8 cellular contexts compared by ENCODE assay signal in the genomic region with DNA sequence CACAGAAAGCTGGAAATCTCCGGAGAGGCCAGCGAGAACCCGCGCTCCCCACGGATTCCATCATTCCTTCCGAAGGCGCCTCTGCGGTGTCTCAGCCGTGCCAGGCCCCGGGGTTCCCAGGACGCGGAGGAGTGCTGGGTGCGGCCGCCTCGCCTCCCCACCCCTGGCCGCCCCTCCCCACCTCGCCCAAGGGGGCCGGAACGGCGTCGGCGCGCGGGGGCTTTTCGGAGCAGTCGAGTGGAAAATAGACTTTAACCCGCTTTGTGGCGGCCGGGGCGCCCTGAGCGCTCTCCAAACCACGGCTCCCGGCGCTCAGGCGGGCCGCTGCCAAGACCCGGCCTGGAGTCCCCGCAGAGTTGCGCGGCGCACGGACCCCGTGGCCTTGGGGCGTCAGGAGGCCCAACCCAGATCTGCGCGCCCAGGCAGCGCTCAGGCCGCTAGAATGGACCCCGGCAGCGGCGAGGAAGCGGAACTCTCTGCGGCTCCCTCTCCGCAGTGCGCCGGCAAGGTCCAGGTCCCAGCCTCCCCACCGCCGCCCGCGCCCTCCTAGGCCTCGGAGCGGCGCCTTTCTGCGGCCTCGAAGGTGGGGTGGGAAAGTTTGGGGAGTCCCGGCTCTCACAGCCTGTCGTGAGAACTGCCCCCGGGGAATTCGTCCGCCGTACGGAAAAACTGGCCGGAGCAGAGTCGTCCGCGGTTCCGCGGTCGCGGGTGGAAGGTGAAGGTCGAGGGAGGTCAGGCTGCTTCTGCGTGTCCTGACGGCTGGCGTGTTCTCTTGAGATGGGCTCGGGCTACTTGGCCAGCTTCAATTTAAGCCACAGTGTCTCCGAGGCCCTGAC. TPM values are rescaled to one million over a fixed set of nuclear protein-coding genes. Genes with fewer than 3 reads are reported as not detected.
DNase-seq lines count a peak whose midpoint lies in the region; ATAC-seq and TF ChIP-seq lines count a peak whose summit lies in the region.

No MANE protein-coding gene starts in this region.

- intact Hi-C loops in dendritic cell treated with granulocyte-macrophage colony-stimulating factor and Interleukin-4, amounts not matched to agents 40 ng/mL and 50 ng/mL, for 4 days (cut with micrococcal nuclease): no loop called here
- intact Hi-C loops in thyroid gland (cut with DNase I): no loop called here

- H3K27me3 Mint-ChIP-seq in dendritic cell treated with granulocyte-macrophage colony-stimulating factor and Interleukin-4, amounts not matched to agents 40 ng/mL and 50 ng/mL, for 4 days: peaks cover 86% of the 10 kb centered on the region

- no peaks in the 10 kb centered on the region for H3K36me3 Mint-ChIP-seq in dendritic cell treated with granulocyte-macrophage colony-stimulating factor and Interleukin-4, amounts not matched to agents 40 ng/mL and 50 ng/mL, for 4 days (ENCODE audit: low read depth)

- peak; percentile 85 for DNase-seq in D341Med (ENCODE audit: low spot score)
- no peak for DNase-seq in RWPE2 (ENCODE audit: low spot score)
- DNase-seq in mesendoderm: peak; percentile 82
- peak; percentile 57 to 64 for DNase-seq in thyroid gland
- DNase-seq in SHP77 (lab: John Stamatoyannopoulos, UW): no peak

- TF ChIP-seq CTCF in RWPE2 (IDR thresholded peaks at IDR 0.05; ENCODE audit: poor library complexity, severe bottlenecking) (no peak), thyroid gland (IDR thresholded peaks at IDR 0.05) (peak in 1 of 6 experiments; percentile 4)

- H4K5ac ChIP-seq in mesendoderm (ENCODE audit: low read length): no peak overlapping the region

- H3K9ac ChIP-seq in mesendoderm (ENCODE audit: low read length): peak overlapping the region; percentile 55

- no peak overlapping the region for H2AK5ac ChIP-seq in mesendoderm (ENCODE audit: low read length)

- no CpG with 5 or more reads among the region's 86 CpGs for WGBS in mesendoderm (ENCODE audit: extremely low coverage, insufficient coverage, low lambda C conversion rate)
- WGBS in thyroid gland, 2 donors: 2 to 4% methylated on average over 8 to 39 of the region's 86 CpGs

- H3K79me1 ChIP-seq in mesendoderm (ENCODE audit: low read length): no peaks in the 10 kb centered on the region

- peak overlapping the region; percentile 92 for H3K56ac ChIP-seq in mesendoderm (ENCODE audit: low read length)

- H3K27ac ChIP-seq in RWPE2 (ENCODE audit: poor library complexity, severe bottlenecking) (no peak overlapping the region), mesendoderm (ENCODE audit: low read depth, low read length) (peak overlapping the region; percentile 33), thyroid gland (no peak overlapping the region)

- no peak overlapping the region for H2BK120ac ChIP-seq in mesendoderm (ENCODE audit: low read depth, low read length)

- H3K4ac ChIP-seq in mesendoderm (ENCODE audit: low read depth, low read length): no peak overlapping the region

- peaks cover 35% of the 10 kb centered on the region for H3K4me1 Mint-ChIP-seq in dendritic cell treated with granulocyte-macrophage colony-stimulating factor and Interleukin-4, amounts not matched to agents 40 ng/mL and 50 ng/mL, for 4 days (ENCODE audit: low read depth)

- no peak for TF ChIP-seq POLR2A in thyroid gland (IDR thresholded peaks at IDR 0.05)

- peaks cover 97% of the 10 kb centered on the region for H3K27me3 ChIP-seq in RWPE2 (ENCODE audit: insufficient read depth, poor library complexity, severe bottlenecking)
- H3K27me3 ChIP-seq in mesendoderm (ENCODE audit: insufficient read depth, low read length, poor library complexity): peaks cover 48% of the 10 kb centered on the region
- peaks cover 66% of the 10 kb centered on the region for H3K27me3 ChIP-seq in thyroid gland

- H3K4me3 ChIP-seq in RWPE2 (ENCODE audit: severe bottlenecking): peak overlapping the region; percentile 5
- peak overlapping the region; percentile 5 for H3K4me3 ChIP-seq in mesendoderm (ENCODE audit: low read length)
- H3K4me3 ChIP-seq in thyroid gland (replicated peaks in 1 of 3): peak overlapping the region in 2 of 3 donors; percentile 6 to 33

- peak overlapping the region; percentile 66 for H3K4me3 Mint-ChIP-seq in dendritic cell treated with granulocyte-macrophage colony-stimulating factor and Interleukin-4, amounts not matched to agents 40 ng/mL and 50 ng/mL, for 4 days

- peak overlapping the region; percentile 84 for H3K18ac ChIP-seq in mesendoderm (ENCODE audit: low read length)

- no peaks in the 10 kb centered on the region for H3K79me2 ChIP-seq in mesendoderm (ENCODE audit: control insufficient read depth, insufficient read depth, low read length)

- no peak overlapping the region for H3K27ac Mint-ChIP-seq in dendritic cell treated with granulocyte-macrophage colony-stimulating factor and Interleukin-4, amounts not matched to agents 40 ng/mL and 50 ng/mL, for 4 days

- peak overlapping the region; percentile 74 for H3K23ac ChIP-seq in mesendoderm (ENCODE audit: low read length)

- no peak overlapping the region for H4K8ac ChIP-seq in mesendoderm (ENCODE audit: low read depth, low read length)

- H2BK5ac ChIP-seq in mesendoderm (ENCODE audit: low read length): no peak overlapping the region

- H3K4me2 ChIP-seq in mesendoderm (ENCODE audit: low read length): peak overlapping the region; percentile 43

- peak; percentile 52 for ATAC-seq in GM19372 (IDR thresholded peaks at IDR 0.05; ENCODE audit: low read depth, unreplicated experiment)
- ATAC-seq in HG03378 (IDR thresholded peaks at IDR 0.05; ENCODE audit: unreplicated experiment): peak; percentile 51
- peak; percentile 55 for ATAC-seq in RWPE2 (ENCODE audit: low read depth)

- H2BK15ac ChIP-seq in mesendoderm (replicated peaks; ENCODE audit: low read depth): no peak overlapping the region

- no peaks in the 10 kb centered on the region for H3K36me3 ChIP-seq in RWPE2 (ENCODE audit: low read depth)
- H3K36me3 ChIP-seq in mesendoderm (ENCODE audit: control insufficient read depth, insufficient read depth, low read length): no peaks in the 10 kb centered on the region
- no peaks in the 10 kb centered on the region for H3K36me3 ChIP-seq in thyroid gland

- no peaks in the 10 kb centered on the region for H3K4me1 ChIP-seq in RWPE2 (ENCODE audit: insufficient read depth, poor library complexity, severe bottlenecking)
- H3K4me1 ChIP-seq in mesendoderm (ENCODE audit: control insufficient read depth, low read depth, low read length): peaks cover 12% of the 10 kb centered on the region
- peaks cover 38 to 51% of the 10 kb centered on the region in 2 donors for H3K4me1 ChIP-seq in thyroid gland

- H3K9me3 ChIP-seq in RWPE2 (ENCODE audit: severe bottlenecking): no peaks in the 10 kb centered on the region
- no peaks in the 10 kb centered on the region for H3K9me3 ChIP-seq in thyroid gland

- H3K9me3 Mint-ChIP-seq in dendritic cell treated with granulocyte-macrophage colony-stimulating factor and Interleukin-4, amounts not matched to agents 40 ng/mL and 50 ng/mL, for 4 days: no peaks in the 10 kb centered on the region

RNA-seq across cellular contexts. Expression of a gene that starts 1.2 kb away (rescaled TPM):
- polyA plus RNA-seq in mesendoderm (2013, experiment 1 of 2): 0.15 TPM
- polyA plus RNA-seq in mesendoderm (2013, experiment 2 of 2): 0.35 TPM
- total RNA-seq in thyroid gland: under 1 TPM in 1 of 4 donors, not detected in 3; 0.22 TPM

RNA-seq across cellular contexts. Expression of a gene that starts 28.9 kb away (rescaled TPM):
- 2.6 TPM for polyA plus RNA-seq in mesendoderm (2013, experiment 1 of 2)
- 2.6 TPM for polyA plus RNA-seq in mesendoderm (2013, experiment 2 of 2)
- total RNA-seq in thyroid gland: 10 to 100 TPM; 29.4 to 83.0 (median 55.9) TPM

Comparison
In these comparisons a context has a peak if more than half of its experiments do, and no peak if none do; other contexts are left out.
1. DNase-seq: peak in D341Med (single experiment), mesendoderm (single experiment) and thyroid gland (2 of 2); none in RWPE2 (single experiment) and SHP77 (0 of 2).
2. Peak in every context shown above with its lines, with median percentiles within 50 percentile points of each other: ATAC-seq and H3K4me3 ChIP-seq.